Comparison of ENCODE assay signal across 25 cellular contexts in genomic region chr21:29215709-29216108, GRCh38.
DNase-seq lines count a peak whose midpoint lies in the region; ATAC-seq and TF ChIP-seq lines count a peak whose summit lies in the region.
"Had no signal": no experiment of that assay in that cellular context is flagged by ENCODE, and none has a peak within 500 bp of the region (broad histone marks: within the 10 kb centered on the region; RNA-seq: fewer than 3 reads in every experiment).

No MANE protein-coding gene starts in this region.

- ATAC-seq in IMR-90 (ENCODE audit: low read depth) = peak; percentile 51
- ATAC-seq: A549, T-helper 17 cell had no signal

- peak overlapping the region; percentile 18; the same call in 1 of the 2 replicates for H3K14ac ChIP-seq in IMR-90 (replicated peaks; ENCODE audit: low read depth, low read length)

- CTCF ChIA-PET in IMR-90 (lab: Yijun Ruan, JAX) = no interaction called here

- no peak overlapping the region for H3K18ac ChIP-seq in IMR-90 (ENCODE audit: low read depth, low read length)

- H3K9me1 ChIP-seq in IMR-90 (ENCODE audit: insufficient read depth, low read length) = peaks cover 3% of the 10 kb centered on the region; the same call in 1 of the 2 replicates

- H2AFZ ChIP-seq in IMR-90 (replicated peaks; ENCODE audit: low read length, poor library complexity) = no peak overlapping the region

- H3K4me2 ChIP-seq in IMR-90 (ENCODE audit: low read depth, low read length) = no peak overlapping the region
- H3K4me2 ChIP-seq: A549 had no signal

- peak overlapping the region; percentile 31 for H2BK5ac ChIP-seq in IMR-90 (ENCODE audit: low read depth, low read length, poor library complexity, severe bottlenecking)

- no peak for TF ChIP-seq POLR2A in IMR-90 (IDR thresholded peaks at IDR 0.05; ENCODE audit: low read depth, low read length)

- H4K8ac ChIP-seq in IMR-90 (ENCODE audit: low read depth in 2 of 2, low read length in 2 of 2) = peak overlapping the region in 1 of 2 experiments; percentile 6; a peak in 1 of 4 replicates

- H3K23ac ChIP-seq in IMR-90 (ENCODE audit: low read depth, low read length) = no peak overlapping the region

- H4K20me1 ChIP-seq in IMR-90 (ENCODE audit: insufficient read depth, low read length) = no peaks in the 10 kb centered on the region
- H4K20me1 ChIP-seq: BLaER1 treated with 17β-estradiol and CSF1 and Interleukin-3, amounts not matched to agents 10 nM and 100 nM had no signal

- intact Hi-C loops in IMR-90 (cut with micrococcal nuclease) = loop anchor here (5.0 kb wide), 2 partner anchors 33 to 123 kb away; no protein-coding TSS in a partner anchor

- peak overlapping the region; percentile 18; the same call in 1 of the 2 replicates for H3K4ac ChIP-seq in IMR-90 (ENCODE audit: low read depth, low read length)

- H2BK15ac ChIP-seq in IMR-90 (ENCODE audit: low read depth, low read length) = no peak overlapping the region; the same call in 1 of the 3 replicates

- H3K4me1 ChIP-seq in IMR-90 (ENCODE audit: control insufficient read depth, insufficient read depth, low read length) (peaks cover 8% of the 10 kb centered on the region), adipocyte (ENCODE audit: control insufficient read depth, insufficient read depth, low read length) (peaks cover 7% of the 10 kb centered on the region)

- TF ChIP-seq RAD21 in IMR-90 (IDR thresholded peaks at IDR 0.05; ENCODE audit: low read length) = no peak

- no peaks in the 10 kb centered on the region for H3K27me3 ChIP-seq in IMR-90 (ENCODE audit: control insufficient read depth, insufficient read depth, low read length)
- H3K27me3 ChIP-seq in adipocyte (replicated peaks; ENCODE audit: control insufficient read depth, insufficient read depth, low read length) = no peaks in the 10 kb centered on the region
- H3K27me3 ChIP-seq: BLaER1 treated with 17β-estradiol and CSF1 and Interleukin-3, amounts not matched to agents 10 nM and 100 nM; Peyer's patch; sigmoid colon; SJSA1 had no signal

- H3K36me3 ChIP-seq in IMR-90 (ENCODE audit: control insufficient read depth, insufficient read depth, low read length) (no peaks in the 10 kb centered on the region), adipocyte (ENCODE audit: control insufficient read depth, insufficient read depth, low read length, severe bottlenecking) (no peaks in the 10 kb centered on the region)
- H3K36me3 ChIP-seq: BLaER1 treated with 17β-estradiol and CSF1 and Interleukin-3, amounts not matched to agents 10 nM and 100 nM; left ventricle myocardium inferior; Peyer's patch; sigmoid colon; SJSA1 had no signal

- TF ChIP-seq CTCF in AG10803 (conservative IDR thresholded peaks at IDR 0.05; ENCODE audit: low read length) = no peak
- no peak for TF ChIP-seq CTCF in IMR-90 (conservative IDR thresholded peaks at IDR 0.05; ENCODE audit: low read depth, low read length)

- no peak overlapping the region for H3K27ac ChIP-seq in IMR-90 (ENCODE audit: insufficient read depth, low read length)
- H3K27ac ChIP-seq: coronary artery, left ventricle myocardium inferior, SJSA1 had no signal

- dilution Hi-C loops in IMR-90 (cut with HindIII; ENCODE audit: low sequenced_read_pairs, unreplicated experiment) = no loop called here

- peak overlapping the region; percentile 34; the same call in 1 of the 2 replicates for H4K91ac ChIP-seq in IMR-90 (ENCODE audit: insufficient read depth, low read depth, low read length)

- no TSS peak for BruUV-seq in IMR-90 (replicated peaks; lab: Mats Ljungman, UMichigan)

- peak overlapping the region; percentile 38; the same call in 1 of the 2 replicates for H2BK120ac ChIP-seq in IMR-90 (ENCODE audit: low read depth, low read length)

- peak; percentile 93 for DNase-seq in AG10803 (ENCODE audit: low read depth)
- DNase-seq in IMR-90 = peak; percentile 41
- peak; percentile 65 for DNase-seq in adipocyte (ENCODE audit: low read depth)
- peak; percentile 41 for DNase-seq in iris pigment epithelial cell (ENCODE audit: low read depth)
- no peak for DNase-seq in Ammon's horn (ENCODE audit: low spot score)
- no peak for DNase-seq in NCI-H1105 treated with DMSO at 0.1 percent for 48 hours (lab: John Stamatoyannopoulos, UW)
- no peak for DNase-seq in activated naive CD4-positive, alpha-beta T cell treated with Interleukin-2 at 50 U/mL for 16 hours
- no peak for DNase-seq in hippocampal formation (lab: John Stamatoyannopoulos, UW)
- DNase-seq: activated CD4-positive, alpha-beta T cell treated with anti-CD3 and anti-CD28 coated beads, Interleukin-2, amount 50 U/mL, for 1 hour; activated CD8-positive, alpha-beta memory T cell treated with anti-CD3 and anti-CD28 coated beads, Interleukin-2, amount 50 U/mL, for 4 hours; endodermal cell; H9; head of caudate nucleus; Karpas-422; left ventricle myocardium inferior; NCI-H1694 treated with DMSO at 0.1 percent for 48 hours; nephron progenitor cell; NK-92 treated with Interleukin-12 subunit alpha and Interleukin-12 subunit beta, amount 100 ng/mL, for 24 hours; Peyer's patch; sigmoid colon; T-helper 17 cell had no signal

- POLR2A ChIA-PET in IMR-90 (lab: Charles Lee; ENCODE audit: unreplicated experiment) = no interaction called here

- H2BK20ac ChIP-seq in IMR-90 (ENCODE audit: low read depth, low read length) = peak overlapping the region; percentile 27; the same call in 1 of the 2 replicates

- no peak overlapping the region for H4K5ac ChIP-seq in IMR-90 (ENCODE audit: low read depth, low read length)

- H3K56ac ChIP-seq in IMR-90 (ENCODE audit: extremely low read depth, insufficient read depth, low read length) = no peak overlapping the region

- in situ Hi-C loops in IMR-90 (cut with MboI; ENCODE audit: low sequenced_read_pairs) = no loop called here

- H2AK5ac ChIP-seq in IMR-90 (ENCODE audit: low read depth, low read length) = peak overlapping the region; percentile 7; the same call in 1 of the 2 replicates

- H3K9ac ChIP-seq in IMR-90 (ENCODE audit: low read depth, low read length) = no peak overlapping the region
- H3K9ac ChIP-seq in adipocyte (ENCODE audit: low read length) = no peak overlapping the region
- H3K9ac ChIP-seq: BLaER1 treated with 17β-estradiol and CSF1 and Interleukin-3, amounts not matched to agents 10 nM and 100 nM had no signal

- peaks cover 2% of the 10 kb centered on the region; the same call in 1 of the 2 replicates for H3K9me3 ChIP-seq in IMR-90 (ENCODE audit: control insufficient read depth, insufficient read depth, low read length)
- H3K9me3 ChIP-seq in adipocyte (ENCODE audit: control insufficient read depth, low read length) = no peaks in the 10 kb centered on the region
- H3K9me3 ChIP-seq: A549, left ventricle myocardium inferior, Peyer's patch, sigmoid colon, SJSA1 had no signal

- WGBS in IMR-90 (ENCODE audit: extremely low coverage in 2 of 2, insufficient read length in 1 of 2), 2 experiments = no CpG with 5 or more reads among the region's 2 CpGs

- H2AK9ac ChIP-seq in IMR-90 (replicated peaks; ENCODE audit: low read depth, low read length, poor library complexity) = no peak overlapping the region

- H3K4me3 ChIP-seq in AG10803 (ENCODE audit: low read length) (no peak overlapping the region), IMR-90 (ENCODE audit: insufficient read depth, low read depth, low read length) (no peak overlapping the region), adipocyte (ENCODE audit: low read length) (no peak overlapping the region)
- H3K4me3 ChIP-seq: A549; BLaER1 treated with 17β-estradiol and CSF1 and Interleukin-3, amounts not matched to agents 10 nM and 100 nM; coronary artery; left ventricle myocardium inferior; Peyer's patch; sigmoid colon; SJSA1 had no signal

- H3K79me1 ChIP-seq in IMR-90 (ENCODE audit: low read depth in 1 of 2, low read length in 2 of 2) = peaks cover 5 to 15% of the 10 kb centered on the region in 2 experiments; a peak in 2 of 4 replicates

TF ChIP-seq in IMR-90, 13 proteins besides CTCF, POLR2A, EP300 and RAD21:
- no peak for TF ChIP-seq RFX5 (IDR thresholded peaks at IDR 0.05; ENCODE audit: low read depth, low read length)
- TF ChIP-seq MAFK (IDR thresholded peaks at IDR 0.05; ENCODE audit: low read depth, low read length) = no peak
- no peak for TF ChIP-seq USF2 (IDR thresholded peaks at IDR 0.05; ENCODE audit: low read depth, low read length)
- no peak for TF ChIP-seq ELK1 (IDR thresholded peaks at IDR 0.05; ENCODE audit: borderline replicate concordance, low read depth, low read length)
- no peak for TF ChIP-seq CEBPB (IDR thresholded peaks at IDR 0.05; ENCODE audit: low read depth, low read length)
- no peak for TF ChIP-seq MXI1 (IDR thresholded peaks at IDR 0.05; ENCODE audit: borderline replicate concordance, low read depth, low read length)
- TF ChIP-seq CHD1 (IDR thresholded peaks at IDR 0.05; ENCODE audit: low read depth, low read length) = no peak
- no peak for TF ChIP-seq FOS (IDR thresholded peaks at IDR 0.05; ENCODE audit: low read depth, low read length)
- no peak for TF ChIP-seq NFE2L2 (IDR thresholded peaks at IDR 0.05; ENCODE audit: low read depth, low read length)
- TF ChIP-seq RCOR1 (IDR thresholded peaks at IDR 0.05; ENCODE audit: insufficient replicate concordance, low read length) = no peak
- no peak for TF ChIP-seq SMC3 (IDR thresholded peaks at IDR 0.05; ENCODE audit: low read depth, low read length)
- TF ChIP-seq MAZ (IDR thresholded peaks at IDR 0.05; ENCODE audit: borderline replicate concordance, low read depth, low read length) = no peak
- no peak for TF ChIP-seq BHLHE40 (IDR thresholded peaks at IDR 0.05; ENCODE audit: low read depth, low read length)

Comparison
In these comparisons a context has a peak if more than half of its experiments do, and no peak if none do; other contexts are left out.
1. DNase-seq: peak in AG10803 (single experiment), IMR-90 (single experiment), adipocyte (single experiment) and iris pigment epithelial cell (single experiment); none in Ammon's horn (single experiment), NCI-H1105 treated with DMSO at 0.1 percent for 48 hours (single experiment), activated naive CD4-positive, alpha-beta T cell treated with Interleukin-2 at 50 U/mL for 16 hours (single experiment) and hippocampal formation (0 of 2).